ENCODE assay signal across 1 cellular context in the genomic region with DNA sequence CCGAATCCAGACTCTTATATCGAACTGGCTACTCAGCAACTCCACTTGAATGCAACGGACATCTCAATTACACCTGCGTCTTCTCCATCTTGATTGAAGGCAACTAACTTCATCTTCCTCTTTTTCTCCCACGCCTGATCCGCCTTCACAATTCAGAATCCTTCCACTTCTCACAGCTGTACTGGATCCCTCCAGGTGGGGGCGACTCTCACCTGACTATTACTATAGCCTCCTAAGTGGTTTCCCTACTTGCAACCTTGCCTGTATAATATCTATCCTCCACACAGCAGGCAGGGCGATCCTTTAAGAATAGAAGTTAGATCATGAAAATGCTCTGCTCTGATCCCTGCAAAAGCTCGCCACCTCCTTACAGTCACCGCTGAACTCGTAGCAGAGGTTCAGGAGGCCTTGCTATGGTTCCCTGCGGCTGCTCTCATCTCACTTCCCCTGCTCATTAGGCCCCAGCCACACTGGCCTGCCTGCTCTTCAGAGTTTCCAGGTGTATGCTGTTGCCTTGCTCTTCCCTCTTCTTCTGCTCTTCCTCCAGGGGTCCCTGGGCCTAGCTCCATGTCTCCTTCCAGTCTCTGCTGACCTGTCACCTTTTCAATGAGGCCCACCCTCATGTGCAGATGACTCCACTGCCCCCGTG.
TF ChIP-seq lines count a peak whose summit lies in the region.

No MANE protein-coding gene starts in this region.

TF ChIP-seq in GM12878, 131 proteins besides CTCF, POLR2A, EP300 and RAD21:
- TF ChIP-seq, protein P1, sequence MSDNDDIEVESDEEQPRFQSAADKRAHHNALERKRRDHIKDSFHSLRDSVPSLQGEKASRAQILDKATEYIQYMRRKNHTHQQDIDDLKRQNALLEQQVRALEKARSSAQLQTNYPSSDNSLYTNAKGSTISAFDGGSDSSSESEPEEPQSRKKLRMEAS (IDR thresholded peaks at IDR 0.05; ENCODE audit: low read depth, low read length), result no peak
- TF ChIP-seq RBBP5 (conservative IDR thresholded peaks at IDR 0.05) (no peak), NBN (IDR thresholded peaks at IDR 0.05) (no peak), TCF12 (IDR thresholded peaks at IDR 0.05; ENCODE audit: low read depth, low read length) (no peak), RFX5 (IDR thresholded peaks at IDR 0.05; ENCODE audit: low read depth, low read length) (no peak), PAX5 (IDR thresholded peaks at IDR 0.05; ENCODE audit: borderline replicate concordance, low read depth, low read length) (no peak), ZNF622 (IDR thresholded peaks at IDR 0.05) (no peak), SIN3A (IDR thresholded peaks at IDR 0.05; ENCODE audit: low read depth, low read length) (no peak), MEF2A (IDR thresholded peaks at IDR 0.05; ENCODE audit: insufficient read depth, low read depth, low read length) (no peak), BRCA1 (IDR thresholded peaks at IDR 0.05; ENCODE audit: low read depth, low read length) (no peak), TAF1 (IDR thresholded peaks at IDR 0.05; ENCODE audit: borderline replicate concordance, low read depth, low read length) (no peak), ZSCAN29 (IDR thresholded peaks at IDR 0.05) (no peak), ZBED1 (IDR thresholded peaks at IDR 0.05; ENCODE audit: borderline replicate concordance) (no peak), MYB (IDR thresholded peaks at IDR 0.05; ENCODE audit: borderline replicate concordance, low read depth, low read length) (no peak)
- TF ChIP-seq, protein P2, sequence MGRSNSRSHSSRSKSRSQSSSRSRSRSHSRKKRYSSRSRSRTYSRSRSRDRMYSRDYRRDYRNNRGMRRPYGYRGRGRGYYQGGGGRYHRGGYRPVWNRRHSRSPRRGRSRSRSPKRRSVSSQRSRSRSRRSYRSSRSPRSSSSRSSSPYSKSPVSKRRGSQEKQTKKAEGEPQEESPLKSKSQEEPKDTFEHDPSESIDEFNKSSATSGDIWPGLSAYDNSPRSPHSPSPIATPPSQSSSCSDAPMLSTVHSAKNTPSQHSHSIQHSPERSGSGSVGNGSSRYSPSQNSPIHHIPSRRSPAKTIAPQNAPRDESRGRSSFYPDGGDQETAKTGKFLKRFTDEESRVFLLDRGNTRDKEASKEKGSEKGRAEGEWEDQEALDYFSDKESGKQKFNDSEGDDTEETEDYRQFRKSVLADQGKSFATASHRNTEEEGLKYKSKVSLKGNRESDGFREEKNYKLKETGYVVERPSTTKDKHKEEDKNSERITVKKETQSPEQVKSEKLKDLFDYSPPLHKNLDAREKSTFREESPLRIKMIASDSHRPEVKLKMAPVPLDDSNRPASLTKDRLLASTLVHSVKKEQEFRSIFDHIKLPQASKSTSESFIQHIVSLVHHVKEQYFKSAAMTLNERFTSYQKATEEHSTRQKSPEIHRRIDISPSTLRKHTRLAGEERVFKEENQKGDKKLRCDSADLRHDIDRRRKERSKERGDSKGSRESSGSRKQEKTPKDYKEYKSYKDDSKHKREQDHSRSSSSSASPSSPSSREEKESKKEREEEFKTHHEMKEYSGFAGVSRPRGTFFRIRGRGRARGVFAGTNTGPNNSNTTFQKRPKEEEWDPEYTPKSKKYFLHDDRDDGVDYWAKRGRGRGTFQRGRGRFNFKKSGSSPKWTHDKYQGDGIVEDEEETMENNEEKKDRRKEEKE (IDR thresholded peaks at IDR 0.05), result no peak
TF ChIP-seq in GM12878: peak in this region for 0.
